In genomic region chr14:67618617-67619063, GRCh38 we compare ENCODE assay signal across 8 cellular contexts. TPM values are rescaled to one million over a fixed set of nuclear protein-coding genes. Genes with fewer than 3 reads are reported as not detected.
DNase-seq lines count a peak whose midpoint lies in the region; ATAC-seq and TF ChIP-seq lines count a peak whose summit lies in the region.

No MANE protein-coding gene starts in this region.

- POLR2A ChIA-PET in activated CD4-positive, alpha-beta T cell treated with anti-CD3 and anti-CD28 coated beads, Interleukin-2, amount 10 ng/mL, durations not matched to agents 7 days and 5 days (lab: Charles Lee), result interaction anchor here (0.6 kb wide), 1 partner anchor 126 kb away, joined by 4 read pairs; no protein-coding TSS in a partner anchor

- H3K9me3 Mint-ChIP-seq in Calu3 (ENCODE audit: low read depth, unreplicated experiment) (no peaks in the 10 kb centered on the region), neural crest cell (no peaks in the 10 kb centered on the region)
- H3K9me3 Mint-ChIP-seq in activated CD4-positive, alpha-beta T cell treated with anti-CD3 and anti-CD28 coated beads, Interleukin-2, amount 10 ng/mL, durations not matched to agents 7 days and 5 days, result no peaks in the 10 kb centered on the region

- H3K4me3 Mint-ChIP-seq in Calu3 (ENCODE audit: low read depth, unreplicated experiment), result peak overlapping the region; percentile 97
- peak overlapping the region; percentile 75 for H3K4me3 Mint-ChIP-seq in activated CD4-positive, alpha-beta T cell treated with anti-CD3 and anti-CD28 coated beads, Interleukin-2, amount 10 ng/mL, durations not matched to agents 7 days and 5 days
- peak overlapping the region; percentile 94 for H3K4me3 Mint-ChIP-seq in neural crest cell

- H3K27ac Mint-ChIP-seq in Calu3 (ENCODE audit: unreplicated experiment) (peak overlapping the region; percentile 94), neural crest cell (ENCODE audit: unreplicated experiment) (no peak overlapping the region)
- H3K27ac Mint-ChIP-seq in activated CD4-positive, alpha-beta T cell treated with anti-CD3 and anti-CD28 coated beads, Interleukin-2, amount 10 ng/mL, durations not matched to agents 7 days and 5 days, result peak overlapping the region; percentile 31

- H3K36me3 Mint-ChIP-seq in Calu3 (ENCODE audit: insufficient read depth, unreplicated experiment) (peaks cover 20% of the 10 kb centered on the region), neural crest cell (ENCODE audit: low read depth) (no peaks in the 10 kb centered on the region)
- no peaks in the 10 kb centered on the region for H3K36me3 Mint-ChIP-seq in activated CD4-positive, alpha-beta T cell treated with anti-CD3 and anti-CD28 coated beads, Interleukin-2, amount 10 ng/mL, durations not matched to agents 7 days and 5 days (ENCODE audit: low read depth)

- BruUV-seq in Calu3 (replicated peaks; lab: Mats Ljungman, UMichigan), result no TSS peak

- ATAC-seq in GM21737 (IDR thresholded peaks at IDR 0.05; ENCODE audit: unreplicated experiment), result no peak
- ATAC-seq in HG03196 (IDR thresholded peaks at IDR 0.05; ENCODE audit: unreplicated experiment), result no peak

- H3K4me1 Mint-ChIP-seq in Calu3 (ENCODE audit: low read depth, unreplicated experiment), result peaks cover 21% of the 10 kb centered on the region
- peaks cover 33% of the 10 kb centered on the region for H3K4me1 Mint-ChIP-seq in activated CD4-positive, alpha-beta T cell treated with anti-CD3 and anti-CD28 coated beads, Interleukin-2, amount 10 ng/mL, durations not matched to agents 7 days and 5 days
- peaks cover 39% of the 10 kb centered on the region for H3K4me1 Mint-ChIP-seq in neural crest cell

- peaks cover 9% of the 10 kb centered on the region for H3K4me1 ChIP-seq in HAP-1

- in situ Hi-C loops in HAP-1 (cut with MboI; ENCODE audit: low sequenced_read_pairs), result no loop called here

- TF ChIP-seq CTCF in Calu3 (IDR thresholded peaks at IDR 0.05; ENCODE audit: unreplicated experiment) (peak; percentile 64), fibroblast of mammary gland (conservative IDR thresholded peaks at IDR 0.05; ENCODE audit: control insufficient read depth, insufficient read depth, low read depth, low read length) (peak; percentile 81), neural crest cell (conservative IDR thresholded peaks at IDR 0.05) (peak; percentile 77)

- H3K27me3 ChIP-seq in HAP-1 (ENCODE audit: low read depth), result no peaks in the 10 kb centered on the region

- CTCF ChIA-PET in Calu3 (lab: Charles Lee), result interaction anchor here (0.9 to 2.5 kb wide), 6 partner anchors 19 to 92 kb away, joined by 3 to 23 read pairs (median 5); partner anchors contain the start of gene PIGH
- CTCF ChIA-PET in activated CD4-positive, alpha-beta T cell treated with anti-CD3 and anti-CD28 coated beads, Interleukin-2, amount 10 ng/mL, durations not matched to agents 7 days and 5 days (lab: Charles Lee), result interaction anchor here (0.6 to 4.7 kb wide), 15 partner anchors 8 to 131 kb away, joined by 3 to 26 read pairs (median 3); partner anchors contain the start of genes PIGH and RDH12

- H3K4me3 ChIP-seq in HAP-1, result no peak overlapping the region
- no peak overlapping the region for H3K4me3 ChIP-seq in fibroblast of mammary gland (ENCODE audit: control insufficient read depth, low read depth, low read length)

- H3K9me3 ChIP-seq in HAP-1, result no peaks in the 10 kb centered on the region

- H3K36me3 ChIP-seq in HAP-1 (replicated peaks), result peaks cover 12% of the 10 kb centered on the region; the same call in 1 of the 2 replicates

- H3K27me3 Mint-ChIP-seq in Calu3 (ENCODE audit: unreplicated experiment), result peaks cover 20% of the 10 kb centered on the region
- peaks cover 14% of the 10 kb centered on the region for H3K27me3 Mint-ChIP-seq in activated CD4-positive, alpha-beta T cell treated with anti-CD3 and anti-CD28 coated beads, Interleukin-2, amount 10 ng/mL, durations not matched to agents 7 days and 5 days
- H3K27me3 Mint-ChIP-seq in neural crest cell (ENCODE audit: low read depth), result peaks cover 9% of the 10 kb centered on the region

- DNase-seq in Calu3 (peak; percentile 24), HAP-1 (ENCODE audit: low spot score in 2 of 2) (peak; percentile 54 to 86), NCI-H226 (peak; percentile 64), fibroblast of mammary gland (ENCODE audit: low read depth) (peak; percentile 82), neural crest cell (ENCODE audit: low read depth, low spot score) (no peak)
- DNase-seq in activated CD4-positive, alpha-beta T cell treated with anti-CD3 and anti-CD28 coated beads, Interleukin-2, amount 10 ng/mL, durations not matched to agents 7 days and 5 days, result peak; percentile 66

- intact Hi-C loops in Calu3 (cut with micrococcal nuclease; ENCODE audit: unreplicated experiment), result loop anchor here (1.0 to 2.0 kb wide), 2 partner anchors 49 to 86 kb away; no protein-coding TSS in a partner anchor

RNA-seq across cellular contexts. Expression of gene ARG2, which starts 1.1 kb away (rescaled TPM):
- total RNA-seq in Calu3 (2022) (11.2 and 18.4 TPM in 2 replicates), neural crest cell (19.1 and 22.2 TPM in 2 replicates)
- total RNA-seq in activated CD4-positive, alpha-beta T cell treated with anti-CD3 and anti-CD28 coated beads, Interleukin-2, amount 10 ng/mL, durations not matched to agents 7 days and 5 days, result 1 to 10 TPM; 1.0 to 1.6 TPM

RNA-seq across cellular contexts. Expression of gene PIGH, which starts 18.6 kb away (rescaled TPM):
- total RNA-seq in Calu3 (2022) (19.0 and 19.7 TPM in 2 replicates), neural crest cell (19.9 and 23.0 TPM in 2 replicates)
- total RNA-seq in activated CD4-positive, alpha-beta T cell treated with anti-CD3 and anti-CD28 coated beads, Interleukin-2, amount 10 ng/mL, durations not matched to agents 7 days and 5 days, result 10 to 100 TPM; 17.4 to 18.5 TPM

RNA-seq across cellular contexts. Expression of gene VTI1B, which starts 55.8 kb away (rescaled TPM):
- total RNA-seq in Calu3 (2022) (70.3 and 75.5 TPM in 2 replicates), neural crest cell (103 and 112 TPM in 2 replicates)
- total RNA-seq in activated CD4-positive, alpha-beta T cell treated with anti-CD3 and anti-CD28 coated beads, Interleukin-2, amount 10 ng/mL, durations not matched to agents 7 days and 5 days, result 10 to 100 TPM; 62.7 to 71.4 TPM
